ENCODE assay signal across 8 cellular contexts in the genomic region with DNA sequence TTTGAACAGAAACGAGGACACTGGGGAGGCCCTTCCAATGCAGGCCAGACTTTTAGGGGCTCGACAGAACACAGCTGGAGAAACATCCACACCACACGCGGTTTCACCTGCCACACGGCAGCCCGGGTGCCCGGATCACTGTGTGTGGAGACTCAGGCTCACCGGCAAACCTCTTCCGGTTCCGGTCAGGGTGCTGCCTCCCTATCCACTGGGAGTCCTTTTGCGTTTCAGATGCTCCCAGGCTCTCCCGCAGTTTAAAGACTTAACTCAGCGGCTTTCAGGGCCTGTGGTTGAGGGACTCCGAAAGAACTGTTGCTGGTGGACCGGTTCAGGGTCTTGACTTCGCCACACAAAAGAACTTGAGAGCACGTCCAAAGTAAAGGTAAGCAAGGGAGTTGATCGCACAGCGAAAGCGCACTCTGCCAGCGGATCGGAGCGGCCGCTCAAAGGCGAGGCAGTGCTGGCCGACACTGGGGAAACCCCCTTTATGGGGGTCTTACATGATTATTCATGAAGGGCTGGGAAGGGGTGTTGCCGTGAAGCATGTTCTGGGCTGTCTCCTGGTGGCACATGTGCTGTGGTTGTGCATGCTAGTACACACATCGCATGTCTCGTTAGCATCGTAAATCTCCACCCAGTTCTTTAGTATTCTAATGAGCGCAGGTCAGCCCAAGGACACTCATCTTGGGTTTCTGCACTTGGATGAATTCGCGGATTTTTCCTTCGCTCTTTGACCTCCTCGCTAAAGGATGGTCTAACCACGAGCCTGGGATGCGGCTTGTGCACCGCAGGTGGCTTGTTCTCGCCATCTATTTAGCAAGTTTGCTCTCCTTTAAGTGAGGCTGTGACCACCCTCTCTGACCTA.
DNase-seq lines count a peak whose midpoint lies in the region; ATAC-seq lines count a peak whose summit lies in the region.

No MANE protein-coding gene starts in this region.

- ATAC-seq in GM18907 (IDR thresholded peaks at IDR 0.05; ENCODE audit: unreplicated experiment) (no peak), HG02610 (IDR thresholded peaks at IDR 0.05; ENCODE audit: unreplicated experiment) (no peak)

- DNase-seq in Daoy (ENCODE audit: low read depth) (peak; percentile 44), NCI-H510A (lab: John Stamatoyannopoulos, UW) (peak; percentile 21), left kidney (ENCODE audit: low read depth, low spot score) (peak; percentile 85), mesenteric fat pad (ENCODE audit: low spot score) (no peak)
- DNase-seq in activated naive CD4-positive, alpha-beta T cell treated with anti-CD3 and anti-CD28 coated beads, Interleukin-2, amount 50 U/mL, for 16 hours = peak; percentile 37
- peak; percentile 28 for DNase-seq in stimulated activated CD8-positive, alpha-beta memory T cell treated with anti-CD3 and anti-CD28 coated beads, Interleukin-4, amount 100 ng/mL, for 24 hours (ENCODE audit: low read depth)
